Comparison of ENCODE assay signal across 1 cellular context in the genomic region with DNA sequence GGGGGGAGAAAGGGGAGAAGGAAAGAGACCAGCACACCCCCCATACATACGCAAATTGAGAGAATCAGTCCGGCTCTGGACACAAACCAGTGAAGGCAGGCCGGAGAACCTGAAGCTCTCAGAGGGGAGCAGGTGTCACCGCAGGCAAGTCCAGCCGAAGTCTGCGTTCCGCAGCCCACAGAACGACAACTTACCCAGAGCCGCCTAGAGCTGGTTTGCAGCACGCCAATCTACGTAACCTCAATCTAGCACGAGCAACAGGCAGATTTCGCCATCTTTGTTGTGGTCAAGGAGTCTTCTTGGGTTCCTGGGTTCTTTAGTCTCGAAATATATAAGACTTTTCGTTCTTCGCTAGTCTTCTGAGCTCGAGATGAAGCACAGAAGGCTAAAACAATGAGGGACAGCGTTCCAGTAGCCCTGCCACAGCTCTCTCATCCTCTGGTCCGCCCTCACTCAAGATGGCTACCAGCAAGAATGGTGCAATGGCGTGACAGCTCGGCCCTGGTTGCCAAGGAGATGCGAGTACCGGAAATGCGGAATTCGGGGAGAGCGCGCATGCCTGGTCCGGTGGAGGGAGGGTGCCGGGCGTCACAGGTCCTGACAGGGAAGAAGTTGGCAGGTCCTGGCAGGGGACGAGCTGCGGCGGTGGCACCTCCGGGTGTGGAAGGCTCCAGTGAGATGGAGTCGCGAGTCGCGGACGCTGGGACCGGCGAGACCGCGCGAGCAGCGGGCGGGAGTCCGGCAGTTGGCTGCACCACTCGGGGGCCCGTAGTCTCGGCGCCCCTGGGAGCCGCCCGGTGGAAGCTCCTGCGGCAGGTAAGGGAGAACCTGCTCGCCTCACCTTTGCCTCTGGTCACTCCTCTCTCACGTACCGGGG.
TF ChIP-seq lines count a peak whose summit lies in the region.

A gene (plus strand): TSS at position 618 of the 877 bp plus-strand sequence.
A gene (minus strand): TSS at position 165 of the 877 bp plus-strand sequence. CDS start 15,152 bp downstream, outside the sequence.

TF ChIP-seq in HepG2, 621 proteins besides CTCF, POLR2A, EP300 and RAD21 (continued from another document and continues in another):
- TF ChIP-seq, protein P1, sequence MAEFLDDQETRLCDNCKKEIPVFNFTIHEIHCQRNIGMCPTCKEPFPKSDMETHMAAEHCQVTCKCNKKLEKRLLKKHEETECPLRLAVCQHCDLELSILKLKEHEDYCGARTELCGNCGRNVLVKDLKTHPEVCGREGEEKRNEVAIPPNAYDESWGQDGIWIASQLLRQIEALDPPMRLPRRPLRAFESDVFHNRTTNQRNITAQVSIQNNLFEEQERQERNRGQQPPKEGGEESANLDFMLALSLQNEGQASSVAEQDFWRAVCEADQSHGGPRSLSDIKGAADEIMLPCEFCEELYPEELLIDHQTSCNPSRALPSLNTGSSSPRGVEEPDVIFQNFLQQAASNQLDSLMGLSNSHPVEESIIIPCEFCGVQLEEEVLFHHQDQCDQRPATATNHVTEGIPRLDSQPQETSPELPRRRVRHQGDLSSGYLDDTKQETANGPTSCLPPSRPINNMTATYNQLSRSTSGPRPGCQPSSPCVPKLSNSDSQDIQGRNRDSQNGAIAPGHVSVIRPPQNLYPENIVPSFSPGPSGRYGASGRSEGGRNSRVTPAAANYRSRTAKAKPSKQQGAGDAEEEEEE (CRISPR knock-in tag; IDR thresholded peaks at IDR 0.05; ENCODE audit: borderline replicate concordance), result no peak
- no peak; the same call in 1 of the 2 replicates for TF ChIP-seq SAFB2 (CRISPR knock-in tag; IDR thresholded peaks at IDR 0.05; ENCODE audit: borderline replicate concordance, low read depth)
- TF ChIP-seq, protein P2, sequence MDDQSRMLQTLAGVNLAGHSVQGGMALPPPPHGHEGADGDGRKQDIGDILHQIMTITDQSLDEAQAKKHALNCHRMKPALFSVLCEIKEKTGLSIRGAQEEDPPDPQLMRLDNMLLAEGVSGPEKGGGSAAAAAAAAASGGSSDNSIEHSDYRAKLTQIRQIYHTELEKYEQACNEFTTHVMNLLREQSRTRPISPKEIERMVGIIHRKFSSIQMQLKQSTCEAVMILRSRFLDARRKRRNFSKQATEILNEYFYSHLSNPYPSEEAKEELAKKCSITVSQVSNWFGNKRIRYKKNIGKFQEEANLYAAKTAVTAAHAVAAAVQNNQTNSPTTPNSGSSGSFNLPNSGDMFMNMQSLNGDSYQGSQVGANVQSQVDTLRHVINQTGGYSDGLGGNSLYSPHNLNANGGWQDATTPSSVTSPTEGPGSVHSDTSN (CRISPR knock-in tag; IDR thresholded peaks at IDR 0.05; ENCODE audit: borderline replicate concordance), result no peak
- TF ChIP-seq ZIK1 (CRISPR knock-in tag; IDR thresholded peaks at IDR 0.05; ENCODE audit: borderline replicate concordance, low read depth), result peak; percentile 92; the same call in 1 of the 2 replicates
- TF ChIP-seq SCMH1 (CRISPR knock-in tag; IDR thresholded peaks at IDR 0.05; ENCODE audit: borderline replicate concordance), result no peak
- peak; percentile 92; the same call in 1 of the 2 replicates for TF ChIP-seq ZNF598 (CRISPR knock-in tag; IDR thresholded peaks at IDR 0.05; ENCODE audit: borderline replicate concordance)
- TF ChIP-seq, protein P3, sequence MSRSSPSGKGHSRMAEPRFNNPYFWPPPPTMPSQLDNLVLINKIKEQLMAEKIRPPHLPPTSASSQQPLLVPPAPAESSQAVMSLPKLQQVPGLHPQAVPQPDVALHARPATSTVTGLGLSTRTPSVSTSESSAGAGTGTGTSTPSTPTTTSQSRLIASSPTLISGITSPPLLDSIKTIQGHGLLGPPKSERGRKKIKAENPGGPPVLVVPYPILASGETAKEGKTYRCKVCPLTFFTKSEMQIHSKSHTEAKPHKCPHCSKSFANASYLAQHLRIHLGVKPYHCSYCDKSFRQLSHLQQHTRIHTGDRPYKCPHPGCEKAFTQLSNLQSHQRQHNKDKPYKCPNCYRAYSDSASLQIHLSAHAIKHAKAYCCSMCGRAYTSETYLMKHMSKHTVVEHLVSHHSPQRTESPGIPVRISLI (CRISPR knock-in tag; IDR thresholded peaks at IDR 0.05; ENCODE audit: borderline replicate concordance), result no peak
- TF ChIP-seq ZSCAN29 (CRISPR knock-in tag; conservative IDR thresholded peaks at IDR 0.05), result peak; percentile 67; the same call in 1 of the 2 replicates
- TF ChIP-seq ZNF766 (CRISPR knock-in tag; IDR thresholded peaks at IDR 0.05; ENCODE audit: borderline replicate concordance), result peak; percentile 43; the same call in 1 of the 2 replicates
- TF ChIP-seq SATB2 (CRISPR knock-in tag; IDR thresholded peaks at IDR 0.05), result no peak
- peak; percentile 96 for TF ChIP-seq ZNF891 (CRISPR knock-in tag; IDR thresholded peaks at IDR 0.05)
- peak; percentile 68; the same call in 1 of the 2 replicates for TF ChIP-seq MED13 (CRISPR knock-in tag; IDR thresholded peaks at IDR 0.05)
- TF ChIP-seq SMAD1 (CRISPR knock-in tag; IDR thresholded peaks at IDR 0.05; ENCODE audit: borderline replicate concordance, low read depth), result peak; percentile 85; the same call in 1 of the 2 replicates
- TF ChIP-seq ZNF510 (CRISPR knock-in tag; IDR thresholded peaks at IDR 0.05; ENCODE audit: low read depth), result 0 out of 2 replicates have a peak, but pooled peaks have one; percentile 24
- TF ChIP-seq, protein P4, sequence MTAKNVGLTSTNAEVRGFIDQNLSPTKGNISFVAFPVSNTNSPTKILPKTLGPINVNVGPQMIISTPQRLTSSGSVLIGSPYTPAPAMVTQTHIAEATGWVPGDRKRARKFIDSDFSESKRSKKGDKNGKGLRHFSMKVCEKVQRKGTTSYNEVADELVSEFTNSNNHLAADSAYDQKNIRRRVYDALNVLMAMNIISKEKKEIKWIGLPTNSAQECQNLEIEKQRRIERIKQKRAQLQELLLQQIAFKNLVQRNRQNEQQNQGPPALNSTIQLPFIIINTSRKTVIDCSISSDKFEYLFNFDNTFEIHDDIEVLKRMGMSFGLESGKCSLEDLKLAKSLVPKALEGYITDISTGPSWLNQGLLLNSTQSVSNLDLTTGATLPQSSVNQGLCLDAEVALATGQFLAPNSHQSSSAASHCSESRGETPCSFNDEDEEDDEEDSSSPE (CRISPR knock-in tag; IDR thresholded peaks at IDR 0.05), result peak; percentile 56
- TF ChIP-seq ZNF441 (CRISPR knock-in tag; IDR thresholded peaks at IDR 0.05; ENCODE audit: borderline replicate concordance), result peak; percentile 58; the same call in 1 of the 2 replicates
- peak; percentile 83; the same call in 1 of the 2 replicates for TF ChIP-seq ZNF614 (CRISPR knock-in tag; IDR thresholded peaks at IDR 0.05; ENCODE audit: borderline replicate concordance)
- TF ChIP-seq NCOA1 (CRISPR knock-in tag; IDR thresholded peaks at IDR 0.05), result peak; percentile 91; the same call in 1 of the 2 replicates
- TF ChIP-seq NKX3-1 (CRISPR knock-in tag; IDR thresholded peaks at IDR 0.05), result peak; percentile 50
- TF ChIP-seq SMYD3 (CRISPR knock-in tag; IDR thresholded peaks at IDR 0.05), result peak; percentile 84; the same call in 1 of the 2 replicates
- no peak for TF ChIP-seq TBP (CRISPR knock-in tag; IDR thresholded peaks at IDR 0.05)
- no peak for TF ChIP-seq ZNF224 (CRISPR knock-in tag; IDR thresholded peaks at IDR 0.05)
- TF ChIP-seq, protein P5, sequence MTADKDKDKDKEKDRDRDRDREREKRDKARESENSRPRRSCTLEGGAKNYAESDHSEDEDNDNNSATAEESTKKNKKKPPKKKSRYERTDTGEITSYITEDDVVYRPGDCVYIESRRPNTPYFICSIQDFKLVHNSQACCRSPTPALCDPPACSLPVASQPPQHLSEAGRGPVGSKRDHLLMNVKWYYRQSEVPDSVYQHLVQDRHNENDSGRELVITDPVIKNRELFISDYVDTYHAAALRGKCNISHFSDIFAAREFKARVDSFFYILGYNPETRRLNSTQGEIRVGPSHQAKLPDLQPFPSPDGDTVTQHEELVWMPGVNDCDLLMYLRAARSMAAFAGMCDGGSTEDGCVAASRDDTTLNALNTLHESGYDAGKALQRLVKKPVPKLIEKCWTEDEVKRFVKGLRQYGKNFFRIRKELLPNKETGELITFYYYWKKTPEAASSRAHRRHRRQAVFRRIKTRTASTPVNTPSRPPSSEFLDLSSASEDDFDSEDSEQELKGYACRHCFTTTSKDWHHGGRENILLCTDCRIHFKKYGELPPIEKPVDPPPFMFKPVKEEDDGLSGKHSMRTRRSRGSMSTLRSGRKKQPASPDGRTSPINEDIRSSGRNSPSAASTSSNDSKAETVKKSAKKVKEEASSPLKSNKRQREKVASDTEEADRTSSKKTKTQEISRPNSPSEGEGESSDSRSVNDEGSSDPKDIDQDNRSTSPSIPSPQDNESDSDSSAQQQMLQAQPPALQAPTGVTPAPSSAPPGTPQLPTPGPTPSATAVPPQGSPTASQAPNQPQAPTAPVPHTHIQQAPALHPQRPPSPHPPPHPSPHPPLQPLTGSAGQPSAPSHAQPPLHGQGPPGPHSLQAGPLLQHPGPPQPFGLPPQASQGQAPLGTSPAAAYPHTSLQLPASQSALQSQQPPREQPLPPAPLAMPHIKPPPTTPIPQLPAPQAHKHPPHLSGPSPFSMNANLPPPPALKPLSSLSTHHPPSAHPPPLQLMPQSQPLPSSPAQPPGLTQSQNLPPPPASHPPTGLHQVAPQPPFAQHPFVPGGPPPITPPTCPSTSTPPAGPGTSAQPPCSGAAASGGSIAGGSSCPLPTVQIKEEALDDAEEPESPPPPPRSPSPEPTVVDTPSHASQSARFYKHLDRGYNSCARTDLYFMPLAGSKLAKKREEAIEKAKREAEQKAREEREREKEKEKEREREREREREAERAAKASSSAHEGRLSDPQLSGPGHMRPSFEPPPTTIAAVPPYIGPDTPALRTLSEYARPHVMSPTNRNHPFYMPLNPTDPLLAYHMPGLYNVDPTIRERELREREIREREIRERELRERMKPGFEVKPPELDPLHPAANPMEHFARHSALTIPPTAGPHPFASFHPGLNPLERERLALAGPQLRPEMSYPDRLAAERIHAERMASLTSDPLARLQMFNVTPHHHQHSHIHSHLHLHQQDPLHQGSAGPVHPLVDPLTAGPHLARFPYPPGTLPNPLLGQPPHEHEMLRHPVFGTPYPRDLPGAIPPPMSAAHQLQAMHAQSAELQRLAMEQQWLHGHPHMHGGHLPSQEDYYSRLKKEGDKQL (CRISPR knock-in tag; IDR thresholded peaks at IDR 0.05; ENCODE audit: low read depth), result no peak
- TF ChIP-seq TEAD3 (CRISPR knock-in tag; optimal IDR thresholded peaks at IDR 0.05; ENCODE audit: borderline replicate concordance), result peak; percentile 71
- TF ChIP-seq, protein P6, sequence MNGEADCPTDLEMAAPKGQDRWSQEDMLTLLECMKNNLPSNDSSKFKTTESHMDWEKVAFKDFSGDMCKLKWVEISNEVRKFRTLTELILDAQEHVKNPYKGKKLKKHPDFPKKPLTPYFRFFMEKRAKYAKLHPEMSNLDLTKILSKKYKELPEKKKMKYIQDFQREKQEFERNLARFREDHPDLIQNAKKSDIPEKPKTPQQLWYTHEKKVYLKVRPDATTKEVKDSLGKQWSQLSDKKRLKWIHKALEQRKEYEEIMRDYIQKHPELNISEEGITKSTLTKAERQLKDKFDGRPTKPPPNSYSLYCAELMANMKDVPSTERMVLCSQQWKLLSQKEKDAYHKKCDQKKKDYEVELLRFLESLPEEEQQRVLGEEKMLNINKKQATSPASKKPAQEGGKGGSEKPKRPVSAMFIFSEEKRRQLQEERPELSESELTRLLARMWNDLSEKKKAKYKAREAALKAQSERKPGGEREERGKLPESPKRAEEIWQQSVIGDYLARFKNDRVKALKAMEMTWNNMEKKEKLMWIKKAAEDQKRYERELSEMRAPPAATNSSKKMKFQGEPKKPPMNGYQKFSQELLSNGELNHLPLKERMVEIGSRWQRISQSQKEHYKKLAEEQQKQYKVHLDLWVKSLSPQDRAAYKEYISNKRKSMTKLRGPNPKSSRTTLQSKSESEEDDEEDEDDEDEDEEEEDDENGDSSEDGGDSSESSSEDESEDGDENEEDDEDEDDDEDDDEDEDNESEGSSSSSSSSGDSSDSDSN (CRISPR knock-in tag; IDR thresholded peaks at IDR 0.05), result peak; percentile 99
- no peak for TF ChIP-seq RAD51 (IDR thresholded peaks at IDR 0.05; ENCODE audit: borderline replicate concordance)
- no peak for TF ChIP-seq ISX (CRISPR knock-in tag; conservative IDR thresholded peaks at IDR 0.05)
- TF ChIP-seq, protein P7, sequence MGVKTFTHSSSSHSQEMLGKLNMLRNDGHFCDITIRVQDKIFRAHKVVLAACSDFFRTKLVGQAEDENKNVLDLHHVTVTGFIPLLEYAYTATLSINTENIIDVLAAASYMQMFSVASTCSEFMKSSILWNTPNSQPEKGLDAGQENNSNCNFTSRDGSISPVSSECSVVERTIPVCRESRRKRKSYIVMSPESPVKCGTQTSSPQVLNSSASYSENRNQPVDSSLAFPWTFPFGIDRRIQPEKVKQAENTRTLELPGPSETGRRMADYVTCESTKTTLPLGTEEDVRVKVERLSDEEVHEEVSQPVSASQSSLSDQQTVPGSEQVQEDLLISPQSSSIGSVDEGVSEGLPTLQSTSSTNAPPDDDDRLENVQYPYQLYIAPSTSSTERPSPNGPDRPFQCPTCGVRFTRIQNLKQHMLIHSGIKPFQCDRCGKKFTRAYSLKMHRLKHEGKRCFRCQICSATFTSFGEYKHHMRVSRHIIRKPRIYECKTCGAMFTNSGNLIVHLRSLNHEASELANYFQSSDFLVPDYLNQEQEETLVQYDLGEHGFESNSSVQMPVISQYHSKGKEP (CRISPR knock-in tag; IDR thresholded peaks at IDR 0.05), result 0 out of 2 replicates have a peak, but pooled peaks have one; percentile 15
- TF ChIP-seq SRY (CRISPR knock-in tag; IDR thresholded peaks at IDR 0.05), result peak; percentile 88
- peak; percentile 93 for TF ChIP-seq MXI1 (IDR thresholded peaks at IDR 0.05; ENCODE audit: borderline replicate concordance, low read depth, low read length)
- no peak for TF ChIP-seq ZNF296 (CRISPR knock-in tag; conservative IDR thresholded peaks at IDR 0.05)
- no peak for TF ChIP-seq HNRNPUL1 (IDR thresholded peaks at IDR 0.05; ENCODE audit: low read depth, low read length)
- TF ChIP-seq ZNF570 (CRISPR knock-in tag; IDR thresholded peaks at IDR 0.05; ENCODE audit: borderline replicate concordance), result no peak
- TF ChIP-seq ARID2 (CRISPR knock-in tag; IDR thresholded peaks at IDR 0.05; ENCODE audit: borderline replicate concordance), result no peak
- no peak; the same call in 1 of the 2 replicates for TF ChIP-seq JDP2 (CRISPR knock-in tag; IDR thresholded peaks at IDR 0.05; ENCODE audit: borderline replicate concordance)
- TF ChIP-seq ZNF451 (CRISPR knock-in tag; IDR thresholded peaks at IDR 0.05), result peak; percentile 87
- TF ChIP-seq, protein P8, sequence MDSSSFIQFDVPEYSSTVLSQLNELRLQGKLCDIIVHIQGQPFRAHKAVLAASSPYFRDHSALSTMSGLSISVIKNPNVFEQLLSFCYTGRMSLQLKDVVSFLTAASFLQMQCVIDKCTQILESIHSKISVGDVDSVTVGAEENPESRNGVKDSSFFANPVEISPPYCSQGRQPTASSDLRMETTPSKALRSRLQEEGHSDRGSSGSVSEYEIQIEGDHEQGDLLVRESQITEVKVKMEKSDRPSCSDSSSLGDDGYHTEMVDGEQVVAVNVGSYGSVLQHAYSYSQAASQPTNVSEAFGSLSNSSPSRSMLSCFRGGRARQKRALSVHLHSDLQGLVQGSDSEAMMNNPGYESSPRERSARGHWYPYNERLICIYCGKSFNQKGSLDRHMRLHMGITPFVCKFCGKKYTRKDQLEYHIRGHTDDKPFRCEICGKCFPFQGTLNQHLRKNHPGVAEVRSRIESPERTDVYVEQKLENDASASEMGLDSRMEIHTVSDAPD (CRISPR knock-in tag; IDR thresholded peaks at IDR 0.05), result 0 out of 2 replicates have a peak, but pooled peaks have one; percentile 45
- peak; percentile 84 for TF ChIP-seq ELF3 (CRISPR knock-in tag; IDR thresholded peaks at IDR 0.05)
- no peak for TF ChIP-seq TCF7L2 (IDR thresholded peaks at IDR 0.05; ENCODE audit: low read depth, low read length)
- TF ChIP-seq ZC3H4 (CRISPR knock-in tag; IDR thresholded peaks at IDR 0.05; ENCODE audit: borderline replicate concordance), result no peak
- peak; percentile 95 for TF ChIP-seq NRL (CRISPR knock-in tag; IDR thresholded peaks at IDR 0.05; ENCODE audit: borderline replicate concordance)
- peak in 1 of 2 experiments; percentile 77; a peak in 3 of 4 replicates for TF ChIP-seq KLF16 (CRISPR knock-in tag; IDR thresholded peaks at IDR 0.05)
- peak; percentile 73 for TF ChIP-seq ATF7-NPFF (CRISPR knock-in tag; IDR thresholded peaks at IDR 0.05; ENCODE audit: low read depth)
